ENCODE assay signal across 19 cellular contexts in the genomic region with DNA sequence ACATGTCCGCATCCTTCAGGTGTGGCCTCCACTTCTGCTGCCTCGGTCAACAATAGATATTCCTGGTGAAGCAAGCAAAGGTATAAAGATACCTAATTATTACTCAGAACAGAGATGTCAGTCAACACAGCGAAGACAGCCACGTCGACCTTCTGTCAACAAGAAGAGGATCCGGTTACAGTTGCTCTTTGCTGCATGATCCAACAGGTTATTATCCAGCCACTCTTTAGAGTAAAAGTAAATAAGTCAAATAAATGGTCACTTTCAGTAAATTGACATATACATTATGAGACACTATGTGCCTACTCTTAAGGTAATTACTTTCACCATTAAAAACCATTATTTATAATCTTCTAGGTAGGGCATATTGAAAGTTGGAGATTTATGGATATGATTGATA.
A peak's percentile ranks its signal among the peaks of the same experiment; 100 is the strongest.
DNase-seq lines count a peak whose midpoint lies in the region; ATAC-seq and TF ChIP-seq lines count a peak whose summit lies in the region.
"Had no signal": no experiment of that assay in that cellular context is flagged by ENCODE, and none has a peak within 500 bp of the region (broad histone marks: within the 10 kb centered on the region; RNA-seq: fewer than 3 reads in every experiment).

No MANE protein-coding gene starts in this region.

- CTCF ChIA-PET in RWPE1 (lab: Yijun Ruan, JAX): no interaction called here

- POLR2A ChIA-PET in RWPE1 (lab: Yijun Ruan, JAX; ENCODE audit: low non-redundant PET): no interaction called here

- DNase-seq in DMS153 treated with DMSO at 0.1 percent for 48 hours (lab: John Stamatoyannopoulos, UW; ENCODE audit: unreplicated experiment) (peak; percentile 96), NCI-H1436 (lab: John Stamatoyannopoulos, UW) (peak; percentile 91), NCI-H2196 (lab: John Stamatoyannopoulos, UW; ENCODE audit: unreplicated experiment) (peak; percentile 60), RWPE1 (ENCODE audit: low spot score) (peak; percentile 28), DMS 273 (lab: John Stamatoyannopoulos, UW; ENCODE audit: unreplicated experiment) (no peak), AG08395 (ENCODE audit: low spot score) (no peak)
- DNase-seq in stimulated activated CD4-positive, alpha-beta T cell treated with anti-CD3 and anti-CD28 coated beads, Interleukin-12 subunit alpha, Interleukin-12 subunit beta, amount 100 ng/mL, for 4 hours: no peak
- DNase-seq: activated CD4-positive, alpha-beta T cell treated with anti-CD3 and anti-CD28 coated beads for 36 hours; activated CD8-positive, alpha-beta memory T cell treated with anti-CD3 and anti-CD28 coated beads, Interleukin-2, amount 10 ng/mL, durations not matched to agents 7 days and 5 days; DND-41; effector memory CD4-positive, alpha-beta T cell; head of caudate nucleus; midbrain; nephron progenitor cell; RPMI8226; stimulated activated CD4-positive, alpha-beta T cell treated with anti-CD3 and anti-CD28 coated beads, Interleukin-4, amount 100 ng/mL, for 4 hours had no signal

- H3K27ac ChIP-seq in RWPE1: no peak overlapping the region
- H3K27ac ChIP-seq: skin epidermis had no signal

- TF ChIP-seq CTCF in RWPE1 (conservative IDR thresholded peaks at IDR 0.05; ENCODE audit: low read depth): no peak

- no peak for ATAC-seq in GM18870 (IDR thresholded peaks at IDR 0.05; ENCODE audit: unreplicated experiment)
- ATAC-seq: activated CD4-positive, alpha-beta T cell treated with anti-CD3 and anti-CD28 coated beads for 36 hours; activated CD8-positive, alpha-beta memory T cell treated with anti-CD3 and anti-CD28 coated beads, Interleukin-2, amount 10 ng/mL, durations not matched to agents 7 days and 5 days; left lobe of liver had no signal

Comparison
In these comparisons a context has a peak if more than half of its experiments do, and no peak if none do; other contexts are left out.
1. DNase-seq: peak in DMS153 treated with DMSO at 0.1 percent for 48 hours (single experiment), NCI-H1436 (single experiment), NCI-H2196 (single experiment) and RWPE1 (single experiment); none in DMS 273 (single experiment), stimulated activated CD4-positive, alpha-beta T cell treated with anti-CD3 and anti-CD28 coated beads, Interleukin-12 subunit alpha, Interleukin-12 subunit beta, amount 100 ng/mL, for 4 hours (single experiment) and AG08395 (single experiment).